Comparison of ENCODE assay signal across 1 cellular context in genomic region chr1:242890211-242890741, GRCh38.
A peak's percentile ranks its signal among the peaks of the same experiment; 100 is the strongest.
TF ChIP-seq lines count a peak whose summit lies in the region.

No MANE protein-coding gene starts in this region.

TF ChIP-seq in WTC11, 78 proteins besides CTCF, POLR2A, EP300 and RAD21 (continued from another document and continues in another):
- peak; percentile 53; the same call in 1 of the 2 replicates for TF ChIP-seq ARID4B (CRISPR knock-in tag; IDR thresholded peaks at IDR 0.05; ENCODE audit: borderline replicate concordance)
- peak; percentile 65 for TF ChIP-seq E2F5 (CRISPR knock-in tag; IDR thresholded peaks at IDR 0.05)
- TF ChIP-seq USF2 (CRISPR knock-in tag; IDR thresholded peaks at IDR 0.05) = no peak
- no peak; the same call in 1 of the 2 replicates for TF ChIP-seq ZNF121 (CRISPR knock-in tag; IDR thresholded peaks at IDR 0.05)
- TF ChIP-seq ZBTB21 (CRISPR knock-in tag; IDR thresholded peaks at IDR 0.05; ENCODE audit: borderline replicate concordance) = peak; percentile 86
- no peak for TF ChIP-seq GABPB1 (CRISPR knock-in tag; IDR thresholded peaks at IDR 0.05)
- peak; percentile 23; the same call in 1 of the 2 replicates for TF ChIP-seq CREB1 (CRISPR knock-in tag; IDR thresholded peaks at IDR 0.05)
- TF ChIP-seq JUN (CRISPR knock-in tag; IDR thresholded peaks at IDR 0.05) = peak; percentile 78; the same call in 1 of the 2 replicates
- 0 out of 2 replicates have a peak, but pooled peaks have one; percentile 15 for TF ChIP-seq EMX1 (CRISPR knock-in tag; IDR thresholded peaks at IDR 0.05)
- no peak for TF ChIP-seq ERG (CRISPR knock-in tag; IDR thresholded peaks at IDR 0.05)
- TF ChIP-seq ZNF232 (CRISPR knock-in tag; IDR thresholded peaks at IDR 0.05) = peak; percentile 77; the same call in 1 of the 2 replicates
- TF ChIP-seq HMGXB4 (CRISPR knock-in tag; IDR thresholded peaks at IDR 0.05) = peak; percentile 62
- TF ChIP-seq IRF2 (CRISPR knock-in tag; IDR thresholded peaks at IDR 0.05; ENCODE audit: borderline replicate concordance, low read depth) = no peak
- no peak for TF ChIP-seq ATF6 (CRISPR knock-in tag; IDR thresholded peaks at IDR 0.05)
- TF ChIP-seq TEAD4 (CRISPR knock-in tag; IDR thresholded peaks at IDR 0.05) = no peak
- TF ChIP-seq AR (CRISPR knock-in tag; IDR thresholded peaks at IDR 0.05) = no peak
- no peak for TF ChIP-seq SMAD3 (CRISPR knock-in tag; IDR thresholded peaks at IDR 0.05; ENCODE audit: borderline replicate concordance)
- 0 out of 2 replicates have a peak, but pooled peaks have one; percentile 45 for TF ChIP-seq CREM (CRISPR knock-in tag; IDR thresholded peaks at IDR 0.05)
- TF ChIP-seq NR3C1 (CRISPR knock-in tag; conservative IDR thresholded peaks at IDR 0.05; ENCODE audit: low read depth) = no peak
- TF ChIP-seq USF1 (CRISPR knock-in tag; IDR thresholded peaks at IDR 0.05) = peak; percentile 31
- TF ChIP-seq MLX (CRISPR knock-in tag; IDR thresholded peaks at IDR 0.05) = no peak
- 0 out of 2 replicates have a peak, but pooled peaks have one; percentile 45 for TF ChIP-seq IRF1 (CRISPR knock-in tag; IDR thresholded peaks at IDR 0.05)
- no peak for TF ChIP-seq ZBTB43 (CRISPR knock-in tag; IDR thresholded peaks at IDR 0.05)
- TF ChIP-seq NR2C2 (CRISPR knock-in tag; IDR thresholded peaks at IDR 0.05) = no peak
- peak; percentile 86 for TF ChIP-seq MAX (CRISPR knock-in tag; IDR thresholded peaks at IDR 0.05)
- TF ChIP-seq ZNF532 (CRISPR knock-in tag; IDR thresholded peaks at IDR 0.05; ENCODE audit: borderline replicate concordance) = no peak
- no peak; the same call in 1 of the 2 replicates for TF ChIP-seq ATF1 (CRISPR knock-in tag; IDR thresholded peaks at IDR 0.05)
